8 cellular contexts compared by ENCODE assay signal in the genomic region with DNA sequence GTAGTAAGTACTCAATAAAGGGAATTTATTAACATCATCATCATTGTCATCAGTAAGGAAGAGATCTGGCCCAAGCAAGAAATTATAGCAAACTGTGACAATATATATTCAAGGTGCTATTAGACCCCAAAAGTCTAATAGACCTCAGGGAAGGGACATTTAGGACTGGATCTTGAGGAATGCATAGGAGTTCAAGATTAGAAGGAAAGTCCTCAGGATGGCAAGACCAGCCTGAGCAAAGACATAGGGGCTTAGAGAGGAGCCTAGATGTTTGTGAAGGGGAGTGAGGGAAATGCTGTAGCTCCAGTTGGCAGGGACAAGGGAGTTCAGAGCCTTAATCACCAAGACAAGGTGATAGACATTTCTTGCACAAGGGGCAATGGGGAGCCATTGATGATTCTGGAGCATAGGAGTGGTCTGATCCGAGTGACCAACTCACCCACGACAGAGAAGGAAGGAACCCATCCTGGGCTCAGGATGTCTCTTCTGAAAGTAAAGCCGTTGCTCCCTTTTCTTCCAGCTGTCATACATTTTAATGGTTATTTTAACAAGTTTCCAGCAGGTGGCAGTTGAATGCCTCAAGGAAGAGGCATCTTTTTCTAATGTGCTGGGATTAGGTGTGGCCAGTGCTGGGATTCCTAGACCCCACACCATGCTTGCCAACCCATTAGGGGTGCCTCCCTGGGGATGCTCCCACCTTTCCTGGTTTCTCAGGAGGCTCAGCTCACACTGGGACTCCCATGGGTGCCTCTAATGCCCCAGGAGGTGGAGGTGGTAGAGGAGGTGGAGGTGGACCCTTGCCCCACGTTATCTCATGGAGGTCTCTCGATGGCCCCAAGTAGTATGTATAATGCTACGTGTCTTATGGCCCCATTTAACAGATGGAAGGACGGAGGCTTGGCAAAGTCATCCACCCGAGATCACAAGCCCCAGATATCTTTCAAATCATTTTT. TPM values are rescaled to one million over a fixed set of nuclear protein-coding genes. Genes with fewer than 3 reads are reported as not detected.
DNase-seq lines count a peak whose midpoint lies in the region; ATAC-seq, FAIRE-seq and TF ChIP-seq lines count a peak whose summit lies in the region.

No MANE protein-coding gene starts in this region.

- H3K27ac ChIP-seq in DOHH2 (ENCODE audit: low read depth, low read length): no peak overlapping the region
- H3K27ac ChIP-seq in psoas muscle: no peak overlapping the region
- no peak overlapping the region for H3K27ac ChIP-seq in effector memory CD4-positive, alpha-beta T cell (ENCODE audit: insufficient read depth, low read length, poor library complexity, severe bottlenecking)

- H3K4me3 ChIP-seq in DOHH2 (ENCODE audit: low read length) (no peak overlapping the region), psoas muscle (no peak overlapping the region)
- no peak overlapping the region for H3K4me3 ChIP-seq in effector memory CD4-positive, alpha-beta T cell (ENCODE audit: insufficient read depth, low read depth, low read length, poor library complexity, severe bottlenecking)

- no peaks in the 10 kb centered on the region for H3F3A ChIP-seq in DOHH2 (ENCODE audit: control insufficient read depth, insufficient read depth)

- peak in 1 of 4 donors; percentile 41 for ATAC-seq in psoas muscle
- no peak for ATAC-seq in HG02623 (IDR thresholded peaks at IDR 0.05; ENCODE audit: unreplicated experiment)

- intact Hi-C loops in psoas muscle (cut with DNase I): no loop called here

- H3K4me1 ChIP-seq in DOHH2 (ENCODE audit: control insufficient read depth, low read length) (no peaks in the 10 kb centered on the region), psoas muscle (no peaks in the 10 kb centered on the region)
- H3K4me1 ChIP-seq in effector memory CD4-positive, alpha-beta T cell (ENCODE audit: control insufficient read depth, insufficient read depth, low read length, poor library complexity, severe bottlenecking): no peaks in the 10 kb centered on the region

- DNase-seq in HTR-8/SVneo (ENCODE audit: insufficient read length, low spot score) (peak; percentile 72), SHP77 (lab: John Stamatoyannopoulos, UW) (peak; percentile 45 to 57), fibroblast of peridontal ligament (ENCODE audit: extremely low read depth) (peak; percentile 56), psoas muscle (no peak)
- no peak for DNase-seq in activated T-cell treated with anti-CD3 and anti-CD28 coated beads, Interleukin-2, amount 50 U/mL, for 48 hours
- DNase-seq in effector memory CD4-positive, alpha-beta T cell: no peak

- no peak for FAIRE-seq in HTR-8/SVneo (lab: Jason Lieb, UNC)

- 57% methylated on average over 8 of the region's 8 CpGs for WGBS in psoas muscle, 3 donors

- no peaks in the 10 kb centered on the region for H4K20me1 ChIP-seq in DOHH2 (ENCODE audit: control insufficient read depth, insufficient read depth, low read depth, low read length)

- H3K9me2 ChIP-seq in DOHH2 (replicated peaks; ENCODE audit: control insufficient read depth, low read length): no peaks in the 10 kb centered on the region

- no peak overlapping the region for H3K4me2 ChIP-seq in DOHH2 (ENCODE audit: low read length)

- TF ChIP-seq CTCF in DOHH2 (IDR thresholded peaks at IDR 0.05; ENCODE audit: low read depth, low read length, poor library complexity, severe bottlenecking) (peak; percentile 61), psoas muscle (IDR thresholded peaks at IDR 0.05) (peak; percentile 29)

- H3K9me3 ChIP-seq in DOHH2 (ENCODE audit: control insufficient read depth, insufficient read depth, low read length): no peaks in the 10 kb centered on the region
- no peaks in the 10 kb centered on the region for H3K9me3 ChIP-seq in psoas muscle
- H3K9me3 ChIP-seq in effector memory CD4-positive, alpha-beta T cell (ENCODE audit: control insufficient read depth, low read length): no peaks in the 10 kb centered on the region

- H3K36me3 ChIP-seq in DOHH2 (ENCODE audit: control insufficient read depth, low read length): no peaks in the 10 kb centered on the region
- H3K36me3 ChIP-seq in psoas muscle (ENCODE audit: insufficient read depth in 1 of 2, low read depth in 1 of 2): no peaks in the 10 kb centered on the region
- no peaks in the 10 kb centered on the region for H3K36me3 ChIP-seq in effector memory CD4-positive, alpha-beta T cell (ENCODE audit: control insufficient read depth, insufficient read depth, low read length)

- no peaks in the 10 kb centered on the region for H3K79me2 ChIP-seq in DOHH2 (ENCODE audit: control insufficient read depth, low read length)

- H3K27me3 ChIP-seq in DOHH2 (ENCODE audit: control insufficient read depth, low read length) (0 out of 2 replicates have a peak, but pooled peaks cover 2% of the 10 kb centered on the region), psoas muscle (ENCODE audit: insufficient read depth in 3 of 3, low read length in 2 of 3) (no peaks in the 10 kb centered on the region)
- H3K27me3 ChIP-seq in effector memory CD4-positive, alpha-beta T cell (replicated peaks; ENCODE audit: control insufficient read depth, insufficient read depth, low read length, poor library complexity, severe bottlenecking): no peaks in the 10 kb centered on the region

RNA-seq across cellular contexts. Expression of a gene that starts 37.8 kb away (rescaled TPM):
- 1 to 10 TPM; 5.3 to 7.0 (median 6.1) TPM for total RNA-seq in psoas muscle
- 10 to 100 TPM in 1 of 3 donors, 1 to 10 TPM in 2; 7.6 to 19.9 (median 8.2) TPM for polyA plus RNA-seq in psoas muscle

Comparison
In these comparisons a context has a peak if more than half of its experiments do, and no peak if none do; other contexts are left out.
1. DNase-seq: peak in HTR-8/SVneo (single experiment), SHP77 (2 of 2) and fibroblast of peridontal ligament (single experiment); none in psoas muscle (0 of 2), activated T-cell treated with anti-CD3 and anti-CD28 coated beads, Interleukin-2, amount 50 U/mL, for 48 hours (0 of 2) and effector memory CD4-positive, alpha-beta T cell (0 of 3).